In the genomic region with DNA sequence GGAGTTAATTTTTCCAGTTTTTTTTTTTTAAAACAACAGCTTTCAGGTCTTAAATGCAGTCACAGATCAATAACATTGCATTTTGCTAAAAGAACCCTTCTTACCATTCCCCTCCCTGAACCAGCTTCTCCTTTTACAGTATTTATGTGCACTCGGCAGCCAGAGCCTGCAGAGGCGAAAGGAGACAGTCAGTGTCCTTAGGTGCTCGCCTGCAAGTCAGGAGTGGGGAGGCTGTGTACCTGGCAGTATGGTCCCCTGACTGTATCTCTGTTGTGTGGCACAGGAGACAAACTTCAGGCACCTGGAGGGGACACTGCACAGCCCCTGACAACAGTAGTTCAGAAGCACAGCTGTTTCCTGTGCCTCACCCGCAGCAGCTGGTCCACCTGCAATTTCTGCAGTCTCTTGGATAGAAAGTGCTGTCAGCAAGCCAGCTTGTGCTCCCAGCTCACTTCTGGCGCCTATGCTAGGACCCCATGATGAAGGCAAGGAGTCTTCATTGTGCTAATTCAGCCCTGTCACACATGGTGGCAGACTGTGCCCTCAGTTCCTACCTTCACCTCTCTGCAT, we compare ENCODE assay signal across 13 cellular contexts.
A peak's percentile ranks its signal among the peaks of the same experiment; 100 is the strongest.
DNase-seq lines count a peak whose midpoint lies in the region; ATAC-seq, FAIRE-seq and TF ChIP-seq lines count a peak whose summit lies in the region.
"Had no signal": no experiment of that assay in that cellular context is flagged by ENCODE, and none has a peak within 500 bp of the region (broad histone marks: within the 10 kb centered on the region; RNA-seq: fewer than 3 reads in every experiment).

No MANE protein-coding gene starts in this region.

- POLR2A ChIA-PET in WTC11 (lab: Charles Lee) = no interaction called here

- no peak overlapping the region for H3K27ac Mint-ChIP-seq in WTC11
- no peak overlapping the region for H3K27ac Mint-ChIP-seq in activated T-cell treated with anti-CD3 and anti-CD28 coated beads, Interleukin-2, amount 50 U/mL, for 72 hours
- H3K27ac Mint-ChIP-seq: activated CD4-positive, alpha-beta T cell treated with anti-CD3 and anti-CD28 coated beads for 36 hours; activated naive CD8-positive, alpha-beta T cell treated with anti-CD3 and anti-CD28 coated beads, Interleukin-2, amount 10 ng/mL, durations not matched to agents 7 days and 5 days; naive B cell had no signal

- no peak overlapping the region for H3K4me3 Mint-ChIP-seq in WTC11
- H3K4me3 Mint-ChIP-seq in activated T-cell treated with anti-CD3 and anti-CD28 coated beads, Interleukin-2, amount 50 U/mL, for 72 hours = no peak overlapping the region
- H3K4me3 Mint-ChIP-seq: activated CD4-positive, alpha-beta T cell treated with anti-CD3 and anti-CD28 coated beads for 36 hours; activated naive CD8-positive, alpha-beta T cell treated with anti-CD3 and anti-CD28 coated beads, Interleukin-2, amount 10 ng/mL, durations not matched to agents 7 days and 5 days; naive B cell had no signal

- peaks cover 3% of the 10 kb centered on the region; the same call in 1 of the 2 replicates for H3K9me3 Mint-ChIP-seq in WTC11
- no peaks in the 10 kb centered on the region for H3K9me3 Mint-ChIP-seq in activated T-cell treated with anti-CD3 and anti-CD28 coated beads, Interleukin-2, amount 50 U/mL, for 72 hours
- H3K9me3 Mint-ChIP-seq: activated naive CD8-positive, alpha-beta T cell treated with anti-CD3 and anti-CD28 coated beads, Interleukin-2, amount 10 ng/mL, durations not matched to agents 7 days and 5 days; naive B cell had no signal

- TF ChIP-seq CTCF in WTC11 (IDR thresholded peaks at IDR 0.05) = no peak

- no peak for FAIRE-seq in urothelium cell line (lab: Jason Lieb, UNC)

- DNase-seq in WTC11 (ENCODE audit: low spot score) = no peak
- no peak for DNase-seq in epidermal melanocyte (ENCODE audit: insufficient read length, low spot score)
- DNase-seq in urothelium cell line (ENCODE audit: low spot score) = no peak
- DNase-seq in activated T-cell treated with anti-CD3 and anti-CD28 coated beads, Interleukin-2, amount 50 U/mL, for 72 hours = no peak
- DNase-seq in NCI-H345 treated with DMSO at 0.1 percent for 48 hours (lab: John Stamatoyannopoulos, UW; ENCODE audit: unreplicated experiment) = no peak
- DNase-seq: activated CD4-positive, alpha-beta T cell treated with anti-CD3 and anti-CD28 coated beads for 36 hours; activated naive CD8-positive, alpha-beta T cell treated with anti-CD3 and anti-CD28 coated beads, Interleukin-2, amount 10 ng/mL, durations not matched to agents 7 days and 5 days; effector memory CD4-positive, alpha-beta T cell; Karpas-422; naive B cell had no signal

- H3K27me3 Mint-ChIP-seq in WTC11 (ENCODE audit: low read depth) = no peaks in the 10 kb centered on the region; the same call in 1 of the 2 replicates
- no peaks in the 10 kb centered on the region for H3K27me3 Mint-ChIP-seq in activated T-cell treated with anti-CD3 and anti-CD28 coated beads, Interleukin-2, amount 50 U/mL, for 72 hours (ENCODE audit: low read depth)
- H3K27me3 Mint-ChIP-seq: activated CD4-positive, alpha-beta T cell treated with anti-CD3 and anti-CD28 coated beads for 36 hours; activated naive CD8-positive, alpha-beta T cell treated with anti-CD3 and anti-CD28 coated beads, Interleukin-2, amount 10 ng/mL, durations not matched to agents 7 days and 5 days had no signal

- CTCF ChIA-PET in WTC11 (lab: Charles Lee) = interaction anchor here (0.6 kb wide), 1 partner anchor 79 kb away, joined by 3 read pairs; no protein-coding TSS in a partner anchor

- ATAC-seq in GM18511 (IDR thresholded peaks at IDR 0.05; ENCODE audit: unreplicated experiment) = peak; percentile 93
- peak; percentile 74 for ATAC-seq in GM21576 (IDR thresholded peaks at IDR 0.05; ENCODE audit: unreplicated experiment)
- peak; percentile 94 for ATAC-seq in HG03460 (IDR thresholded peaks at IDR 0.05; ENCODE audit: unreplicated experiment)
- ATAC-seq in WTC11 = peak; percentile 58
- ATAC-seq in activated T-cell treated with anti-CD3 and anti-CD28 coated beads, Interleukin-2, amount 50 U/mL, for 72 hours (replicated peaks in 1 of 2) = no peak
- ATAC-seq: activated CD4-positive, alpha-beta T cell treated with anti-CD3 and anti-CD28 coated beads for 36 hours had no signal

- no peaks in the 10 kb centered on the region for H3K36me3 Mint-ChIP-seq in WTC11
- H3K36me3 Mint-ChIP-seq in activated T-cell treated with anti-CD3 and anti-CD28 coated beads, Interleukin-2, amount 50 U/mL, for 72 hours (ENCODE audit: insufficient read depth in 2 of 2) = no peaks in the 10 kb centered on the region
- H3K36me3 Mint-ChIP-seq: activated naive CD8-positive, alpha-beta T cell treated with anti-CD3 and anti-CD28 coated beads, Interleukin-2, amount 10 ng/mL, durations not matched to agents 7 days and 5 days; naive B cell had no signal

- H3K4me1 Mint-ChIP-seq in WTC11 = peaks cover 25% of the 10 kb centered on the region
- no peaks in the 10 kb centered on the region for H3K4me1 Mint-ChIP-seq in activated T-cell treated with anti-CD3 and anti-CD28 coated beads, Interleukin-2, amount 50 U/mL, for 72 hours (ENCODE audit: low read depth)
- H3K4me1 Mint-ChIP-seq: activated CD4-positive, alpha-beta T cell treated with anti-CD3 and anti-CD28 coated beads for 36 hours had no signal

TF ChIP-seq in WTC11, 78 proteins besides CTCF, POLR2A, EP300 and RAD21 (continues in another document):
- TF ChIP-seq CBFB (CRISPR knock-in tag; IDR thresholded peaks at IDR 0.05; ENCODE audit: low read depth) (no peak), ZNF219 (CRISPR knock-in tag; IDR thresholded peaks at IDR 0.05; ENCODE audit: borderline replicate concordance) (no peak), MXD4 (CRISPR knock-in tag; IDR thresholded peaks at IDR 0.05; ENCODE audit: borderline replicate concordance) (no peak), FOXK1 (CRISPR knock-in tag; IDR thresholded peaks at IDR 0.05) (no peak), CREM (CRISPR knock-in tag; IDR thresholded peaks at IDR 0.05) (no peak), PRRX2 (CRISPR knock-in tag; IDR thresholded peaks at IDR 0.05) (no peak), ZNF232 (CRISPR knock-in tag; IDR thresholded peaks at IDR 0.05) (no peak), ESRRA (CRISPR knock-in tag; IDR thresholded peaks at IDR 0.05; ENCODE audit: borderline replicate concordance) (no peak)
- TF ChIP-seq, protein P1, sequence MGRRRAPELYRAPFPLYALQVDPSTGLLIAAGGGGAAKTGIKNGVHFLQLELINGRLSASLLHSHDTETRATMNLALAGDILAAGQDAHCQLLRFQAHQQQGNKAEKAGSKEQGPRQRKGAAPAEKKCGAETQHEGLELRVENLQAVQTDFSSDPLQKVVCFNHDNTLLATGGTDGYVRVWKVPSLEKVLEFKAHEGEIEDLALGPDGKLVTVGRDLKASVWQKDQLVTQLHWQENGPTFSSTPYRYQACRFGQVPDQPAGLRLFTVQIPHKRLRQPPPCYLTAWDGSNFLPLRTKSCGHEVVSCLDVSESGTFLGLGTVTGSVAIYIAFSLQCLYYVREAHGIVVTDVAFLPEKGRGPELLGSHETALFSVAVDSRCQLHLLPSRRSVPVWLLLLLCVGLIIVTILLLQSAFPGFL (CRISPR knock-in tag; IDR thresholded peaks at IDR 0.05; ENCODE audit: borderline replicate concordance) = no peak
- TF ChIP-seq, protein P2, sequence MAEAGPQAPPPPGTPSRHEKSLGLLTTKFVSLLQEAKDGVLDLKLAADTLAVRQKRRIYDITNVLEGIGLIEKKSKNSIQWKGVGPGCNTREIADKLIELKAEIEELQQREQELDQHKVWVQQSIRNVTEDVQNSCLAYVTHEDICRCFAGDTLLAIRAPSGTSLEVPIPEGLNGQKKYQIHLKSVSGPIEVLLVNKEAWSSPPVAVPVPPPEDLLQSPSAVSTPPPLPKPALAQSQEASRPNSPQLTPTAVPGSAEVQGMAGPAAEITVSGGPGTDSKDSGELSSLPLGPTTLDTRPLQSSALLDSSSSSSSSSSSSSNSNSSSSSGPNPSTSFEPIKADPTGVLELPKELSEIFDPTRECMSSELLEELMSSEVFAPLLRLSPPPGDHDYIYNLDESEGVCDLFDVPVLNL (CRISPR knock-in tag; IDR thresholded peaks at IDR 0.05; ENCODE audit: borderline replicate concordance, low read depth) = no peak
- TF ChIP-seq, protein P3, sequence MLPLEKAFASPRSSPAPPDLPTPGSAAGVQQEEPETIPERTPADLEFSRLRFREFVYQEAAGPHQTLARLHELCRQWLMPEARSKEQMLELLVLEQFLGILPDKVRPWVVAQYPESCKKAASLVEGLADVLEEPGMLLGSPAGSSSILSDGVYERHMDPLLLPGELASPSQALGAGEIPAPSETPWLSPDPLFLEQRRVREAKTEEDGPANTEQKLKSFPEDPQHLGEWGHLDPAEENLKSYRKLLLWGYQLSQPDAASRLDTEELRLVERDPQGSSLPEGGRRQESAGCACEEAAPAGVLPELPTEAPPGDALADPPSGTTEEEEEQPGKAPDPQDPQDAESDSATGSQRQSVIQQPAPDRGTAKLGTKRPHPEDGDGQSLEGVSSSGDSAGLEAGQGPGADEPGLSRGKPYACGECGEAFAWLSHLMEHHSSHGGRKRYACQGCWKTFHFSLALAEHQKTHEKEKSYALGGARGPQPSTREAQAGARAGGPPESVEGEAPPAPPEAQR (CRISPR knock-in tag; IDR thresholded peaks at IDR 0.05) = no peak
- TF ChIP-seq, protein P4, sequence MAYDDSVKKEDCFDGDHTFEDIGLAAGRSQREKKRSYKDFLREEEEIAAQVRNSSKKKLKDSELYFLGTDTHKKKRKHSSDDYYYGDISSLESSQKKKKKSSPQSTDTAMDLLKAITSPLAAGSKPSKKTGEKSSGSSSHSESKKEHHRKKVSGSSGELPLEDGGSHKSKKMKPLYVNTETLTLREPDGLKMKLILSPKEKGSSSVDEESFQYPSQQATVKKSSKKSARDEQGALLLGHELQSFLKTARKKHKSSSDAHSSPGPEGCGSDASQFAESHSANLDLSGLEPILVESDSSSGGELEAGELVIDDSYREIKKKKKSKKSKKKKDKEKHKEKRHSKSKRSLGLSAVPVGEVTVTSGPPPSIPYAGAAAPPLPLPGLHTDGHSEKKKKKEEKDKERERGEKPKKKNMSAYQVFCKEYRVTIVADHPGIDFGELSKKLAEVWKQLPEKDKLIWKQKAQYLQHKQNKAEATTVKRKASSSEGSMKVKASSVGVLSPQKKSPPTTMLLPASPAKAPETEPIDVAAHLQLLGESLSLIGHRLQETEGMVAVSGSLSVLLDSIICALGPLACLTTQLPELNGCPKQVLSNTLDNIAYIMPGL (CRISPR knock-in tag; IDR thresholded peaks at IDR 0.05) = no peak
- TF ChIP-seq, protein P5, sequence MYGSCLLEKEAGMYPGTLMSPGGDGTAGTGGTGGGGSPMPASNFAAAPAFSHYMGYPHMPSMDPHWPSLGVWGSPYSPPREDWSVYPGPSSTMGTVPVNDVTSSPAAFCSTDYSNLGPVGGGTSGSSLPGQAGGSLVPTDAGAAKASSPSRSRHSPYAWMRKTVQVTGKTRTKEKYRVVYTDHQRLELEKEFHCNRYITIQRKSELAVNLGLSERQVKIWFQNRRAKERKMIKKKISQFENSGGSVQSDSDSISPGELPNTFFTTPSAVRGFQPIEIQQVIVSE (CRISPR knock-in tag; IDR thresholded peaks at IDR 0.05; ENCODE audit: borderline replicate concordance) = no peak

Comparison
In these comparisons a context has a peak if more than half of its experiments do, and no peak if none do; other contexts are left out.
1. ATAC-seq: peak in GM18511 (single experiment), GM21576 (single experiment), HG03460 (single experiment) and WTC11 (single experiment); none in activated T-cell treated with anti-CD3 and anti-CD28 coated beads, Interleukin-2, amount 50 U/mL, for 72 hours (0 of 2).